Comparison of ENCODE assay signal across 31 cellular contexts in genomic region chr1:211113566-211113965, GRCh38. TPM values are rescaled to one million over a fixed set of nuclear protein-coding genes. Genes with fewer than 3 reads are reported as not detected.
"Had no signal": no experiment of that assay in that cellular context is flagged by ENCODE, and none has a peak within 500 bp of the region (broad histone marks: within the 10 kb centered on the region; RNA-seq: fewer than 3 reads in every experiment).

No MANE protein-coding gene starts in this region.

- H3K27me3 ChIP-seq: adrenal gland, body of pancreas, foreskin keratinocyte had no signal

- H3K4me1 ChIP-seq: adrenal gland, body of pancreas, esophagus muscularis mucosa, foreskin keratinocyte, gastroesophageal sphincter, heart right ventricle had no signal

- DNase-seq: activated CD4-positive, alpha-beta memory T cell treated with anti-CD3 and anti-CD28 coated beads for 36 hours; activated CD4-positive, alpha-beta T cell treated with anti-CD3 and anti-CD28 coated beads for 36 hours; activated CD4-positive, alpha-beta T cell treated with anti-CD3 and anti-CD28 coated beads, Interleukin-2, amount 10 ng/mL, durations not matched to agents 24 days and 14 days; activated CD4-positive, CD25-positive, alpha-beta regulatory T cell; activated CD4-positive, CD25-positive, alpha-beta regulatory T cell treated with anti-CD3 and anti-CD28 coated beads, Interleukin-2, amount 50 U/mL, for 72 hours; activated CD8-positive, alpha-beta memory T cell treated with anti-CD3 and anti-CD28 coated beads, Interleukin-2, amount 10 ng/mL, durations not matched to agents 7 days and 5 days; activated CD8-positive, alpha-beta memory T cell treated with anti-CD3 and anti-CD28 coated beads, Interleukin-2, amount 50 U/mL, for 4 hours; activated CD8-positive, alpha-beta T cell treated with anti-CD3 and anti-CD28 coated beads, Interleukin-2, amount 10 ng/mL, durations not matched to agents 7 days and 5 days; activated effector memory CD4-positive, alpha-beta T cell treated with anti-CD3 and anti-CD28 coated beads, Interleukin-2, amount 50 U/mL, for 16 hours; activated naive CD4-positive, alpha-beta T cell treated with anti-CD3 and anti-CD28 coated beads for 36 hours; activated naive CD8-positive, alpha-beta T cell treated with anti-CD3 and anti-CD28 coated beads for 36 hours; activated naive CD8-positive, alpha-beta T cell treated with anti-CD3 and anti-CD28 coated beads, Interleukin-2, amount 50 U/mL, for 24 hours; activated T-cell treated with anti-CD3 and anti-CD28 coated beads, Interleukin-2, amount 50 U/mL, for 1 hour; activated T-cell treated with anti-CD3 and anti-CD28 coated beads, Interleukin-2, amount 50 U/mL, for 48 hours; adrenal gland; amygdala; aorta; body of pancreas; cortex of kidney; dermis blood vessel endothelial cell; effector CD4-positive, alpha-beta T cell; effector memory CD8-positive, alpha-beta T cell; erythroblast; foreskin keratinocyte; heart right ventricle; T-helper 2 cell had no signal

- H3K36me3 ChIP-seq: adrenal gland, esophagus muscularis mucosa, gastroesophageal sphincter, heart right ventricle had no signal

- H3K9me3 ChIP-seq: body of pancreas, gastroesophageal sphincter had no signal

- H3K4me3 ChIP-seq: adrenal gland, body of pancreas, esophagus muscularis mucosa, gastroesophageal sphincter, heart right ventricle had no signal

- H3K27ac ChIP-seq: adrenal gland, body of pancreas, esophagus muscularis mucosa, foreskin keratinocyte, gastroesophageal sphincter, heart right ventricle had no signal

RNA-seq across cellular contexts. Expression of gene KCNH1, which starts 20.4 kb away (rescaled TPM):
- total RNA-seq: activated CD4-positive, alpha-beta memory T cell treated with anti-CD3 and anti-CD28 coated beads for 36 hours; activated CD4-positive, alpha-beta T cell treated with anti-CD3 and anti-CD28 coated beads for 36 hours; activated CD4-positive, alpha-beta T cell treated with anti-CD3 and anti-CD28 coated beads, Interleukin-2, amount 10 ng/mL, durations not matched to agents 24 days and 14 days; activated CD8-positive, alpha-beta memory T cell treated with anti-CD3 and anti-CD28 coated beads for 36 hours; activated CD8-positive, alpha-beta memory T cell treated with anti-CD3 and anti-CD28 coated beads, Interleukin-2, amount 10 ng/mL, durations not matched to agents 7 days and 5 days; activated CD8-positive, alpha-beta T cell treated with anti-CD3 and anti-CD28 coated beads, Interleukin-2, amount 10 ng/mL, durations not matched to agents 7 days and 5 days; activated naive CD4-positive, alpha-beta T cell treated with anti-CD3 and anti-CD28 coated beads for 36 hours; activated naive CD8-positive, alpha-beta T cell treated with anti-CD3 and anti-CD28 coated beads for 36 hours; activated T-helper 1 cell treated with anti-CD3 and anti-CD28 coated beads, Interleukin-12 subunit alpha, Interleukin-12 subunit beta, Interleukin-2, Interleukin-4 antibody, amounts not matched to agents 30 ng/mL and 10 ng/mL and 1 ng/mL, durations not matched to agents 14 hours and 24 hours and 36 hours; activated T-helper 2 cell treated with anti-CD3 and anti-CD28 coated beads, Interferon-gamma antibody, Interleukin-2, Interleukin-4, amounts not matched to agents 10 μg/mL and 5 μg/mL and 100 μg/mL, durations not matched to agents 14 hours and 24 hours and 36 hours; foreskin keratinocyte had no signal
